Comparison of ENCODE assay signal across 8 cellular contexts in the genomic region with DNA sequence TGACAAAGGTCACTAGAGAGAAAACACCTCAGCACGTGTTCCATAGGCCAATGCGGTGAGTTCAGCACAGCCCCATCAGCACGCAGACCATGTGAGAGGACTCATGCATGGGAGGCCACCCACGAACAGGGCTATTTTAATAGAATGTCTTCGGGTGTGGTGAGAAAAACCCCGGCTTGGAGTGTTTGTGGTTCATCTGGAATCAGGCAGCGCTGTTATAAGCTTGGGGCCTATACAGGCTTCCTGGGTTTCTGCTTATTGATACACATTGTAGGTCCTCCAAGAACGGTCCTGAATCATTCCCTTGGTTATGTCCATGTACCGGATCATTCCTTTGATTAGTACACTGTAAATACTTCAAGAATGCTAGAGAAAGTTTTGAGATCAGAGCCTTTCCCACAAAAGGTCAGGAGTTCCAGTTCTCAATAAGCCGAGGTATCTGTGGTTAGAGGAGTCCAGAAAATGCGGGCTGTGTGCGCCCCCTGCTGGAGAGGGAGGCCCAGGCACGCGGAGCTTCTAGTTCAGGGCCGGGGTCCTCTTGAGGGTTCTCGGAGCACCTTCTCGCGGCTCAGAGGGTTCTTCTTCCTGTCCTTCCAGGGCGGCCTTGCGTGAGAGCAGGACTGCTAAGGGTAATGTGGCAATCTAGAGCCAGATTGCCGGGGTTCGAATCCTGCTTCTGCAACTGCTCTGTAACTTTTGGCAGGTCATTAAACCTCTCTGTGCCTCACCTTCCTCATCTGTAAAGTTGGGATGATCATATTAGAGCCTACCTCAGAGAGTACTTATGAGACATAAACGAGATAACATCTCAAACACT. TPM values are rescaled to one million over a fixed set of nuclear protein-coding genes. Genes with fewer than 3 reads are reported as not detected.
DNase-seq lines count a peak whose midpoint lies in the region; ATAC-seq, FAIRE-seq and TF ChIP-seq lines count a peak whose summit lies in the region.

No MANE protein-coding gene starts in this region.

- H3K36me3 ChIP-seq in K562 (ENCODE audit: control insufficient read depth, insufficient read depth, low read length): no peaks in the 10 kb centered on the region

- peaks cover 6% of the 10 kb centered on the region for H3K9me3 ChIP-seq in K562 (replicated peaks; ENCODE audit: control insufficient read depth, insufficient read depth, low read depth, low read length)

- H3K4me1 ChIP-seq in K562 (replicated peaks in 1 of 2; ENCODE audit: control insufficient read depth in 2 of 2, insufficient read depth in 2 of 2, low read length in 2 of 2): peaks cover 0 to 2% of the 10 kb centered on the region in 2 experiments; a peak in 3 of 5 replicates

- intact Hi-C loops in K562 (cut with micrococcal nuclease): loop anchor here (1.0 to 2.0 kb wide), 4 partner anchors 213 to 669 kb away; no protein-coding TSS in a partner anchor

- BruUV-seq in K562 (replicated peaks; lab: Mats Ljungman, UMichigan): no TSS peak

- DNase-seq in NCI-H2196 (lab: John Stamatoyannopoulos, UW; ENCODE audit: unreplicated experiment) (peak; percentile 9), NCI-H2196 treated with DMSO at 0.1 percent for 48 hours (lab: John Stamatoyannopoulos, UW; ENCODE audit: unreplicated experiment) (no peak), NCI-H1092 (lab: John Stamatoyannopoulos, UW) (peak; percentile 42), UCSD-AML1 (lab: John Stamatoyannopoulos, UW; ENCODE audit: unreplicated experiment) (peak; percentile 84), K562 (ENCODE audit: extremely low read depth in 1 of 4, low spot score in 3 of 4) (peak; percentile 75 to 87 (median 84)), iPS-NIHi7 (ENCODE audit: extremely low spot score) (peak; percentile 86)
- DNase-seq in stimulated activated CD4-positive, alpha-beta T cell treated with anti-CD3 and anti-CD28 coated beads, Interleukin-15, amount 100 ng/mL, for 1 hour (ENCODE audit: low read depth in 1 of 2, low spot score in 1 of 2): peak; percentile 57 to 83

- no peaks in the 10 kb centered on the region for H3K79me2 ChIP-seq in K562 (ENCODE audit: control insufficient read depth, insufficient read depth, low read length)

- no peak overlapping the region for H3K4me3 ChIP-seq in K562

- in situ Hi-C loops in K562 (cut with MboI): loop anchor here (5.0 kb wide), 4 partner anchors 54 to 914 kb away; no protein-coding TSS in a partner anchor

- peak overlapping the region; percentile 43 for H3K4me2 ChIP-seq in K562 (ENCODE audit: insufficient read depth, low read length)

- no peak overlapping the region for H3K9ac ChIP-seq in K562 (ENCODE audit: insufficient read depth in 1 of 2, low read depth in 2 of 2, low read length in 2 of 2)

- TF ChIP-seq EP300 in K562 (IDR thresholded peaks at IDR 0.05; ENCODE audit: low read length): no peak

- ATAC-seq in HG02642 (IDR thresholded peaks at IDR 0.05; ENCODE audit: poor library complexity, unreplicated experiment) (peak; percentile 88), K562 (peak; percentile 98)

- H3K27me3 ChIP-seq in K562 (ENCODE audit: control insufficient read depth in 2 of 2, insufficient read depth in 2 of 2, low read length in 2 of 2): no peaks in the 10 kb centered on the region

- peak; percentile 86 to 96 (median 88) for TF ChIP-seq CTCF in K562 (IDR thresholded peaks at IDR 0.05 in 2 of 3, conservative IDR thresholded peaks at IDR 0.05 in 1 of 3; ENCODE audit: insufficient read depth in 2 of 3, low read depth in 1 of 3, low read length in 3 of 3)

- POLR2A ChIA-PET in K562 (lab: Yijun Ruan, JAX): interaction anchor here (0.5 to 1.2 kb wide), 6 partner anchors 9 to 551 kb away, joined by 3 to 4 read pairs (median 3); no protein-coding TSS in a partner anchor

- FAIRE-seq in K562 (lab: Jason Lieb, UNC): peak; percentile 86

- CTCF ChIA-PET in K562 (lab: Yijun Ruan, JAX; ENCODE audit: low intra/inter-chr PET ratio): interaction anchor here (0.6 to 2.9 kb wide), 7 partner anchors 9 to 928 kb away, joined by 3 to 20 read pairs (median 5); no protein-coding TSS in a partner anchor

- no peak for TF ChIP-seq POLR2A in K562 (conservative IDR thresholded peaks at IDR 0.05)

- peak; percentile 95 to 98 for TF ChIP-seq RAD21 in K562 (CRISPR knock-in tag; conservative IDR thresholded peaks at IDR 0.05 in 1 of 2, IDR thresholded peaks at IDR 0.05 in 1 of 2)

- 22% methylated on average over 23 of the region's 23 CpGs for WGBS in K562 (ENCODE audit: insufficient coverage, low coverage, missing lambda C conversion rate)

- H2AFZ ChIP-seq in K562 (ENCODE audit: low read depth, low read length): peak overlapping the region; percentile 81

- no peak overlapping the region for H3K27ac ChIP-seq in K562 (ENCODE audit: extremely low read depth, low read depth, low read length)

- no peaks in the 10 kb centered on the region for H3K9me1 ChIP-seq in K562 (ENCODE audit: control insufficient read depth, insufficient read depth, low read length)

- no peaks in the 10 kb centered on the region for H4K20me1 ChIP-seq in K562 (replicated peaks; ENCODE audit: control insufficient read depth, insufficient read depth, low read length)

TF ChIP-seq in K562, 482 proteins besides CTCF, POLR2A, EP300 and RAD21 (continues in another document):
- TF ChIP-seq ESRRA (IDR thresholded peaks at IDR 0.05; ENCODE audit: borderline replicate concordance, low read depth) (peak; percentile 85; the same call in 1 of the 2 replicates), ZBTB7A (IDR thresholded peaks at IDR 0.05; ENCODE audit: borderline replicate concordance, control insufficient read depth, low read depth, low read length) (peak; percentile 88), ZC3H11A (IDR thresholded peaks at IDR 0.05; ENCODE audit: low read depth, low read length) (no peak), RBM25 (IDR thresholded peaks at IDR 0.05; ENCODE audit: low read depth, low read length, severe bottlenecking) (peak; percentile 48), TAF9B (IDR thresholded peaks at IDR 0.05; ENCODE audit: partially characterized antibody) (no peak), FOXM1 (IDR thresholded peaks at IDR 0.05; ENCODE audit: low read depth) (no peak), FOXM1 (CRISPR knock-in tag; IDR thresholded peaks at IDR 0.05; ENCODE audit: low read depth) (no peak), DDX20 (tag; IDR thresholded peaks at IDR 0.05; ENCODE audit: low read depth) (no peak), SRSF3 (IDR thresholded peaks at IDR 0.05; ENCODE audit: insufficient read depth, low read length) (no peak), MCM5 (IDR thresholded peaks at IDR 0.05; ENCODE audit: low read depth) (no peak), L3MBTL2 (IDR thresholded peaks at IDR 0.05) (peak; percentile 38; the same call in 1 of the 2 replicates)
- TF ChIP-seq, protein P1, sequence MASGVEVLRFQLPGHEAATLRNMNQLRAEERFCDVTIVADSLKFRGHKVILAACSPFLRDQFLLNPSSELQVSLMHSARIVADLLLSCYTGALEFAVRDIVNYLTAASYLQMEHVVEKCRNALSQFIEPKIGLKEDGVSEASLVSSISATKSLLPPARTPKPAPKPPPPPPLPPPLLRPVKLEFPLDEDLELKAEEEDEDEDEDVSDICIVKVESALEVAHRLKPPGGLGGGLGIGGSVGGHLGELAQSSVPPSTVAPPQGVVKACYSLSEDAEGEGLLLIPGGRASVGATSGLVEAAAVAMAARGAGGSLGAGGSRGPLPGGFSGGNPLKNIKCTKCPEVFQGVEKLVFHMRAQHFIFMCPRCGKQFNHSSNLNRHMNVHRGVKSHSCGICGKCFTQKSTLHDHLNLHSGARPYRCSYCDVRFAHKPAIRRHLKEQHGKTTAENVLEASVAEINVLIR (CRISPR knock-in tag; IDR thresholded peaks at IDR 0.05): no peak
- TF ChIP-seq, protein P2, sequence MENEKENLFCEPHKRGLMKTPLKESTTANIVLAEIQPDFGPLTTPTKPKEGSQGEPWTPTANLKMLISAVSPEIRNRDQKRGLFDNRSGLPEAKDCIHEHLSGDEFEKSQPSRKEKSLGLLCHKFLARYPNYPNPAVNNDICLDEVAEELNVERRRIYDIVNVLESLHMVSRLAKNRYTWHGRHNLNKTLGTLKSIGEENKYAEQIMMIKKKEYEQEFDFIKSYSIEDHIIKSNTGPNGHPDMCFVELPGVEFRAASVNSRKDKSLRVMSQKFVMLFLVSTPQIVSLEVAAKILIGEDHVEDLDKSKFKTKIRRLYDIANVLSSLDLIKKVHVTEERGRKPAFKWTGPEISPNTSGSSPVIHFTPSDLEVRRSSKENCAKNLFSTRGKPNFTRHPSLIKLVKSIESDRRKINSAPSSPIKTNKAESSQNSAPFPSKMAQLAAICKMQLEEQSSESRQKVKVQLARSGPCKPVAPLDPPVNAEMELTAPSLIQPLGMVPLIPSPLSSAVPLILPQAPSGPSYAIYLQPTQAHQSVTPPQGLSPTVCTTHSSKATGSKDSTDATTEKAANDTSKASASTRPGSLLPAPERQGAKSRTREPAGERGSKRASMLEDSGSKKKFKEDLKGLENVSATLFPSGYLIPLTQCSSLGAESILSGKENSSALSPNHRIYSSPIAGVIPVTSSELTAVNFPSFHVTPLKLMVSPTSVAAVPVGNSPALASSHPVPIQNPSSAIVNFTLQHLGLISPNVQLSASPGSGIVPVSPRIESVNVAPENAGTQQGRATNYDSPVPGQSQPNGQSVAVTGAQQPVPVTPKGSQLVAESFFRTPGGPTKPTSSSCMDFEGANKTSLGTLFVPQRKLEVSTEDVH (IDR thresholded peaks at IDR 0.05; ENCODE audit: low read depth, partially characterized antibody): no peak

RNA-seq across cellular contexts. Expression of gene TLR10, which starts 51.8 kb away (rescaled TPM):
- not detected in 2 replicates for total RNA-seq in K562 (2011; cell fraction: chromatin; rRNA removed; ENCODE audit: low replicate concordance)
- total RNA-seq in K562 (2011; cell fraction: nucleolus; rRNA removed): not detected in 2 replicates
- not detected in 2 replicates for total RNA-seq in K562 (2011; cell fraction: nucleoplasm; rRNA removed)
- total RNA-seq in K562 (2014; rRNA removed) (0.05 TPM in 1 of 2 replicates, not detected in the other), K562 (2014; rRNA removed; fragmentation: Illumina TruSeq; extraction: Trizol) (not detected in 2 replicates), K562 (2015; rRNA removed; fragmentation: Illumina TruSeq; extraction: Trizol) (not detected in 2 replicates), K562 (2021) (not detected in 2 replicates)
- polyA plus RNA-seq in K562 (2011; rRNA removed) (not detected in 2 replicates), K562 (2014; fragmentation: Illumina TruSeq; extraction: Trizol) (not detected in 2 replicates), K562 (2014; fragmentation: Nextera tagmentation; extraction: Ambion mirVana) (not detected), K562 (2014; rRNA removed) (0.03 TPM in 1 of 2 replicates, not detected in the other)
- not detected in 2 replicates for polyA plus RNA-seq in K562 (2011; cell fraction: cytosol; rRNA removed)
- polyA plus RNA-seq in K562 (2011; cell fraction: nucleus; rRNA removed): not detected in 2 replicates
- 0.17 TPM in 1 of 2 replicates, not detected in the other for polyA plus RNA-seq in K562 (2012)
- polyA minus RNA-seq in K562 (2011; rRNA and poly(A)+ RNA removed): not detected in 2 replicates
- polyA minus RNA-seq in K562 (2011; cell fraction: cytosol; rRNA and poly(A)+ RNA removed): not detected in 2 replicates
- not detected in 2 replicates for polyA minus RNA-seq in K562 (2011; cell fraction: nucleus; rRNA and poly(A)+ RNA removed)
